In genomic region chr7:100818825-100819224, GRCh38 we compare ENCODE assay signal across 15 cellular contexts.
"Had no signal": no experiment of that assay in that cellular context is flagged by ENCODE, and none has a peak within 500 bp of the region (broad histone marks: within the 10 kb centered on the region; RNA-seq: fewer than 3 reads in every experiment).

No MANE protein-coding gene starts in this region.

- ATAC-seq: left colon, left ventricle myocardium superior, sciatic nerve had no signal

- H3K9me3 Mint-ChIP-seq: naive B cell had no signal

- DNase-seq: foreskin melanocyte; heart left ventricle; hippocampal formation; left colon; left ventricle myocardium superior; mesendoderm; naive B cell; ovary; stimulated activated CD4-positive, alpha-beta T cell treated with anti-CD3 and anti-CD28 coated beads, Interleukin-2, amount 100 ng/mL, for 24 hours; stimulated activated CD4-positive, alpha-beta T cell treated with anti-CD3 and anti-CD28 coated beads, Interleukin-4, amount 100 ng/mL, for 4 hours; stimulated activated naive CD4-positive, alpha-beta T cell; trophoblast cell had no signal

- H3K27ac ChIP-seq: heart left ventricle, neutrophil, ovary, prostate gland had no signal

- H3K4me1 Mint-ChIP-seq: naive B cell had no signal

- H3K9me3 ChIP-seq: heart left ventricle, neutrophil, ovary, prostate gland had no signal

- H3K4me3 ChIP-seq: heart left ventricle, ovary, prostate gland had no signal

- H3K27me3 ChIP-seq: heart left ventricle, neutrophil, ovary had no signal

- H3K4me1 ChIP-seq: prostate gland had no signal

- H3K36me3 ChIP-seq: ovary had no signal
